In genomic region chr19:996051-996838, GRCh38 we compare ENCODE assay signal across 9 cellular contexts. TPM values are rescaled to one million over a fixed set of nuclear protein-coding genes. Genes with fewer than 3 reads are reported as not detected.
DNase-seq lines count a peak whose midpoint lies in the region; ATAC-seq, FAIRE-seq and TF ChIP-seq lines count a peak whose summit lies in the region.
"Had no signal": no experiment of that assay in that cellular context is flagged by ENCODE, and none has a peak within 500 bp of the region (broad histone marks: within the 10 kb centered on the region; RNA-seq: fewer than 3 reads in every experiment).

No MANE protein-coding gene starts in this region.

- H3K9me3 ChIP-seq in NT2/D1 (ENCODE audit: insufficient read depth, low read length): no peaks in the 10 kb centered on the region
- H3K9me3 ChIP-seq in MG63: no peaks in the 10 kb centered on the region

- no peak for ATAC-seq in HG02763 (IDR thresholded peaks at IDR 0.05; ENCODE audit: unreplicated experiment)
- no peak for ATAC-seq in GM18861 (IDR thresholded peaks at IDR 0.05; ENCODE audit: unreplicated experiment)

- H3K27me3 ChIP-seq in NT2/D1 (ENCODE audit: insufficient read depth, insufficient read length) (peaks cover 17% of the 10 kb centered on the region), MG63 (peaks cover 9% of the 10 kb centered on the region)

- peaks cover 45% of the 10 kb centered on the region for H3K36me3 ChIP-seq in NT2/D1 (ENCODE audit: insufficient read depth, insufficient read length, low read length)
- H3K36me3 ChIP-seq in MG63: peaks cover 6% of the 10 kb centered on the region

- DNase-seq in GM12892 (ENCODE audit: insufficient read length) (no peak), NT2/D1 (ENCODE audit: low read depth, low spot score) (no peak), activated T-helper 1 cell treated with Interleukin-2 at 50 U/mL for 16 hours (ENCODE audit: low read depth) (peak; percentile 67), hepatic stellate cell (ENCODE audit: low spot score) (peak; percentile 77), MG63 (no peak)
- peak; percentile 33 to 60 (median 42) for DNase-seq in stimulated activated CD4-positive, alpha-beta T cell treated with anti-CD3 and anti-CD28 coated beads, TNF-alpha, amount 100 ng/mL, for 4 hours (ENCODE audit: low read depth in 3 of 3)

- H3K4me3 ChIP-seq in NT2/D1 (ENCODE audit: insufficient read length, low read depth): no peak overlapping the region
- H3K4me3 ChIP-seq in MG63: no peak overlapping the region

- FAIRE-seq in GM12892 (lab: Jason Lieb, UNC): peak; percentile 17

- H3K9ac ChIP-seq in NT2/D1 (ENCODE audit: insufficient read length, low read depth): peak overlapping the region; percentile 42

- TF ChIP-seq POLR2A in GM12892 (IDR thresholded peaks at IDR 0.05; ENCODE audit: low read depth, low read length): no peak; the same call in 1 of the 2 replicates

- peaks cover 12% of the 10 kb centered on the region for H3K4me1 ChIP-seq in NT2/D1 (ENCODE audit: insufficient read depth, insufficient read length)

RNA-seq across cellular contexts. Expression of gene GRIN3B, which starts 4.0 kb away (rescaled TPM):
- polyA plus RNA-seq in GM12892 (2012; ENCODE audit: missing spikeins): not detected
- not detected in 2 replicates for total RNA-seq in MG63 (2014; rRNA removed; shearing (Covaris generic); ENCODE audit: low replicate concordance)

RNA-seq across cellular contexts. Expression of gene WDR18, which starts 12.1 kb away (rescaled TPM):
- 14.6 TPM for polyA plus RNA-seq in GM12892 (2012; ENCODE audit: missing spikeins)
- total RNA-seq in MG63 (2014; rRNA removed; shearing (Covaris generic); ENCODE audit: low replicate concordance): 37.8 and 61.8 TPM in 2 replicates

RNA-seq across cellular contexts. Expression of gene TMEM259, which starts 24.7 kb away (rescaled TPM):
- 31.4 TPM for polyA plus RNA-seq in GM12892 (2012; ENCODE audit: missing spikeins)
- total RNA-seq in MG63 (2014; rRNA removed; shearing (Covaris generic); ENCODE audit: low replicate concordance): 40.3 and 75.8 TPM in 2 replicates

RNA-seq across cellular contexts. Expression of gene RNU6-2, which starts 25.1 kb away (rescaled TPM):
- not detected for polyA plus RNA-seq in GM12892 (2012; ENCODE audit: missing spikeins)
- not detected in 2 replicates for total RNA-seq in MG63 (2014; rRNA removed; shearing (Covaris generic); ENCODE audit: low replicate concordance)
- polyA plus RNA-seq: neural cell had no signal

RNA-seq across cellular contexts. Expression of gene CNN2, which starts 30.2 kb away (rescaled TPM):
- polyA plus RNA-seq in GM12892 (2012; ENCODE audit: missing spikeins): 68.4 TPM
- 52.7 and 84.9 TPM in 2 replicates for total RNA-seq in MG63 (2014; rRNA removed; shearing (Covaris generic); ENCODE audit: low replicate concordance)

Comparison
In these comparisons a context has a peak if more than half of its experiments do, and no peak if none do; other contexts are left out.
1. DNase-seq: peak in activated T-helper 1 cell treated with Interleukin-2 at 50 U/mL for 16 hours (single experiment), hepatic stellate cell (single experiment) and stimulated activated CD4-positive, alpha-beta T cell treated with anti-CD3 and anti-CD28 coated beads, TNF-alpha, amount 100 ng/mL, for 4 hours (3 of 3); none in GM12892 (single experiment), NT2/D1 (single experiment) and MG63 (single experiment).